8 cellular contexts compared by ENCODE assay signal in the genomic region with DNA sequence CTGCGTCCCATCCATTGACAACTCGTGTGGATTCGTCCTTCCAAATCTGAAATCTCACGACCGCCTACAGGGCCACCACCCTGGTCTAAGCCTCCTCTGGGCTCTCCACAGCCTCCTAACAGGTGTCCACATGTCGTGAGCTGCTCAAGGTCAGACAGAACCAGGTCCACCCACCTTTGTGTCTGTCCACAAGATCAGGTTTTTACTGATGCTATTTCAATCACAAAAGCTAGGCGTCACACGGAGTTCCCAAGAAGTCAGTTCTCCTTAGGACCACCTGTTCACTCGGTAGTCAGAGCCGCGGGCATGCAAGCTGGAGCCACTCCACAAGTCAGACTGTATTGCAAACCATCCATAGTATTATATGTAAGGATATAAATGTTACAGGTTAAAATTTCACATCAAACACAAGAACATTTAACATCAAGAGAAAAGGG. TPM values are rescaled to one million over a fixed set of nuclear protein-coding genes. Genes with fewer than 3 reads are reported as not detected.
A peak's percentile ranks its signal among the peaks of the same experiment; 100 is the strongest.
DNase-seq lines count a peak whose midpoint lies in the region; ATAC-seq and TF ChIP-seq lines count a peak whose summit lies in the region.

No MANE protein-coding gene starts in this region.

- H3K27me3 ChIP-seq in lower lobe of right lung (ENCODE audit: low read depth) (no peaks in the 10 kb centered on the region), suprapubic skin (no peaks in the 10 kb centered on the region)

- 64% methylated on average over 11 of the region's 11 CpGs for WGBS in suprapubic skin

- H3K9me3 ChIP-seq in lower lobe of right lung (no peaks in the 10 kb centered on the region), suprapubic skin (no peaks in the 10 kb centered on the region)

- H3K4me1 ChIP-seq in lower lobe of right lung = peaks cover 15% of the 10 kb centered on the region
- H3K4me1 ChIP-seq in suprapubic skin = peaks cover 19% of the 10 kb centered on the region

- peak overlapping the region; percentile 25 for H3K27ac Mint-ChIP-seq in activated T-cell treated with anti-CD3 and anti-CD28 coated beads, Interleukin-2, amount 50 U/mL, for 72 hours
- peak overlapping the region; percentile 92 for H3K27ac Mint-ChIP-seq in activated T-helper 2 cell treated with anti-CD3 and anti-CD28 coated beads, Interferon-gamma antibody, Interleukin-2, Interleukin-4, amounts not matched to agents 10 μg/mL and 5 μg/mL and 100 μg/mL, durations not matched to agents 14 hours and 24 hours and 36 hours

- TF ChIP-seq CTCF in lower lobe of right lung (IDR thresholded peaks at IDR 0.05) (no peak), suprapubic skin (IDR thresholded peaks at IDR 0.05) (no peak)

- peak overlapping the region; percentile 80 to 87 for H3K4me3 Mint-ChIP-seq in activated T-cell treated with anti-CD3 and anti-CD28 coated beads, Interleukin-2, amount 50 U/mL, for 72 hours
- H3K4me3 Mint-ChIP-seq in activated T-helper 2 cell treated with anti-CD3 and anti-CD28 coated beads, Interferon-gamma antibody, Interleukin-2, Interleukin-4, amounts not matched to agents 10 μg/mL and 5 μg/mL and 100 μg/mL, durations not matched to agents 14 hours and 24 hours and 36 hours (ENCODE audit: low read depth) = peak overlapping the region; percentile 85

- intact Hi-C loops in activated T-helper 2 cell treated with anti-CD3 and anti-CD28 coated beads, Interferon-gamma antibody, Interleukin-2, Interleukin-4, amounts not matched to agents 10 μg/mL and 5 μg/mL and 100 μg/mL, durations not matched to agents 14 hours and 24 hours and 36 hours (cut with micrococcal nuclease) = no loop called here
- intact Hi-C loops in lower lobe of right lung (cut with DNase I) = no loop called here

- TF ChIP-seq EP300 in suprapubic skin (IDR thresholded peaks at IDR 0.05) = no peak

- no peak overlapping the region for H3K27ac ChIP-seq in lower lobe of right lung
- H3K27ac ChIP-seq in suprapubic skin = no peak overlapping the region

- H3K27me3 Mint-ChIP-seq in activated T-cell treated with anti-CD3 and anti-CD28 coated beads, Interleukin-2, amount 50 U/mL, for 72 hours (ENCODE audit: low read depth) = no peaks in the 10 kb centered on the region
- peaks cover 16% of the 10 kb centered on the region for H3K27me3 Mint-ChIP-seq in activated T-helper 2 cell treated with anti-CD3 and anti-CD28 coated beads, Interferon-gamma antibody, Interleukin-2, Interleukin-4, amounts not matched to agents 10 μg/mL and 5 μg/mL and 100 μg/mL, durations not matched to agents 14 hours and 24 hours and 36 hours (ENCODE audit: low read depth)

- TF ChIP-seq POLR2A in suprapubic skin (IDR thresholded peaks at IDR 0.05) = no peak

- no peaks in the 10 kb centered on the region for H3K36me3 ChIP-seq in lower lobe of right lung
- H3K36me3 ChIP-seq in suprapubic skin = no peaks in the 10 kb centered on the region

- peaks cover 41% of the 10 kb centered on the region for H3K4me1 Mint-ChIP-seq in activated T-cell treated with anti-CD3 and anti-CD28 coated beads, Interleukin-2, amount 50 U/mL, for 72 hours (ENCODE audit: low read depth)
- peaks cover 20% of the 10 kb centered on the region for H3K4me1 Mint-ChIP-seq in activated T-helper 2 cell treated with anti-CD3 and anti-CD28 coated beads, Interferon-gamma antibody, Interleukin-2, Interleukin-4, amounts not matched to agents 10 μg/mL and 5 μg/mL and 100 μg/mL, durations not matched to agents 14 hours and 24 hours and 36 hours (ENCODE audit: low read depth)

- H3K4me3 ChIP-seq in lower lobe of right lung = peak overlapping the region; percentile 68
- H3K4me3 ChIP-seq in suprapubic skin = peak overlapping the region; percentile 80

- ATAC-seq in activated T-cell treated with anti-CD3 and anti-CD28 coated beads, Interleukin-2, amount 50 U/mL, for 72 hours (replicated peaks in 1 of 2) = peak in 1 of 2 donors; percentile 13
- ATAC-seq in lower lobe of right lung (peak in 1 of 2 donors; percentile 3), GM21515 (IDR thresholded peaks at IDR 0.05; ENCODE audit: unreplicated experiment) (no peak)

- peaks cover 5 to 10% of the 10 kb centered on the region in 2 donors for H3K36me3 Mint-ChIP-seq in activated T-cell treated with anti-CD3 and anti-CD28 coated beads, Interleukin-2, amount 50 U/mL, for 72 hours (ENCODE audit: insufficient read depth in 2 of 2)
- H3K36me3 Mint-ChIP-seq in activated T-helper 2 cell treated with anti-CD3 and anti-CD28 coated beads, Interferon-gamma antibody, Interleukin-2, Interleukin-4, amounts not matched to agents 10 μg/mL and 5 μg/mL and 100 μg/mL, durations not matched to agents 14 hours and 24 hours and 36 hours (ENCODE audit: low read depth) = peaks cover 21% of the 10 kb centered on the region

- DNase-seq in activated T-cell treated with anti-CD3 and anti-CD28 coated beads, Interleukin-2, amount 50 U/mL, for 72 hours = no peak
- no peak for DNase-seq in activated T-cell treated with anti-CD3 and anti-CD28 coated beads, Interleukin-2, amount 50 U/mL, for 48 hours
- no peak for DNase-seq in activated T-helper 2 cell treated with anti-CD3 and anti-CD28 coated beads, Interferon-gamma antibody, Interleukin-2, Interleukin-4, amounts not matched to agents 10 μg/mL and 5 μg/mL and 100 μg/mL, durations not matched to agents 14 hours and 24 hours and 36 hours (ENCODE audit: low spot score)
- DNase-seq in lower lobe of right lung = no peak
- peak in 1 of 2 donors; percentile 64 for DNase-seq in suprapubic skin (ENCODE audit: low spot score in 2 of 2)
- DNase-seq in NCI-H187 treated with DMSO at 0.1 percent for 48 hours (lab: John Stamatoyannopoulos, UW) = no peak
- DNase-seq in NK-92 (lab: John Stamatoyannopoulos, UW; ENCODE audit: unreplicated experiment) = no peak

- no peaks in the 10 kb centered on the region for H3K9me3 Mint-ChIP-seq in activated T-cell treated with anti-CD3 and anti-CD28 coated beads, Interleukin-2, amount 50 U/mL, for 72 hours
- H3K9me3 Mint-ChIP-seq in activated T-helper 2 cell treated with anti-CD3 and anti-CD28 coated beads, Interferon-gamma antibody, Interleukin-2, Interleukin-4, amounts not matched to agents 10 μg/mL and 5 μg/mL and 100 μg/mL, durations not matched to agents 14 hours and 24 hours and 36 hours = no peaks in the 10 kb centered on the region

RNA-seq across cellular contexts. Expression of gene DNPH1, which starts 0.5 kb away (rescaled TPM):
- total RNA-seq in activated T-cell treated with anti-CD3 and anti-CD28 coated beads, Interleukin-2, amount 50 U/mL, for 72 hours = 10 to 100 TPM; 38.3 to 42.3 TPM
- 70.5 and 76.7 TPM in 2 replicates for total RNA-seq in activated T-helper 2 cell treated with anti-CD3 and anti-CD28 coated beads, Interferon-gamma antibody, Interleukin-2, Interleukin-4, amounts not matched to agents 10 μg/mL and 5 μg/mL and 100 μg/mL, durations not matched to agents 14 hours and 24 hours and 36 hours
- total RNA-seq in lower lobe of right lung = 24.0 TPM
- 10 to 100 TPM; 21.9 to 88.4 (median 74.4) TPM for total RNA-seq in suprapubic skin

RNA-seq across cellular contexts. Expression of gene TTBK1, which starts 13.5 kb away (rescaled TPM):
- 1 to 10 TPM; 1.1 to 1.2 TPM for total RNA-seq in activated T-cell treated with anti-CD3 and anti-CD28 coated beads, Interleukin-2, amount 50 U/mL, for 72 hours
- total RNA-seq in activated T-helper 2 cell treated with anti-CD3 and anti-CD28 coated beads, Interferon-gamma antibody, Interleukin-2, Interleukin-4, amounts not matched to agents 10 μg/mL and 5 μg/mL and 100 μg/mL, durations not matched to agents 14 hours and 24 hours and 36 hours = 1.5 TPM in 2 replicates
- total RNA-seq in lower lobe of right lung (0.09 TPM), suprapubic skin (not detected)

RNA-seq across cellular contexts. Expression of gene CUL9, which starts 47.8 kb away (rescaled TPM):
- 10 to 100 TPM; 60.7 to 62.0 TPM for total RNA-seq in activated T-cell treated with anti-CD3 and anti-CD28 coated beads, Interleukin-2, amount 50 U/mL, for 72 hours
- 34.3 and 37.4 TPM in 2 replicates for total RNA-seq in activated T-helper 2 cell treated with anti-CD3 and anti-CD28 coated beads, Interferon-gamma antibody, Interleukin-2, Interleukin-4, amounts not matched to agents 10 μg/mL and 5 μg/mL and 100 μg/mL, durations not matched to agents 14 hours and 24 hours and 36 hours
- 41.8 TPM for total RNA-seq in lower lobe of right lung
- 100 to 1,000 TPM in 2 of 4 donors, 10 to 100 TPM in 2; 51.8 to 130 (median 92.4) TPM for total RNA-seq in suprapubic skin

RNA-seq across cellular contexts. Expression of gene SRF, which starts 58.8 kb away (rescaled TPM):
- 10 to 100 TPM; 44.2 to 46.1 TPM for total RNA-seq in activated T-cell treated with anti-CD3 and anti-CD28 coated beads, Interleukin-2, amount 50 U/mL, for 72 hours
- 50.9 and 52.0 TPM in 2 replicates for total RNA-seq in activated T-helper 2 cell treated with anti-CD3 and anti-CD28 coated beads, Interferon-gamma antibody, Interleukin-2, Interleukin-4, amounts not matched to agents 10 μg/mL and 5 μg/mL and 100 μg/mL, durations not matched to agents 14 hours and 24 hours and 36 hours
- 29.2 TPM for total RNA-seq in lower lobe of right lung
- 10 to 100 TPM; 19.6 to 33.2 (median 28.9) TPM for total RNA-seq in suprapubic skin
